In genomic region chr19:44925114-44925891, GRCh38 we compare ENCODE assay signal across 7 cellular contexts.
A peak's percentile ranks its signal among the peaks of the same experiment; 100 is the strongest.
DNase-seq lines count a peak whose midpoint lies in the region; ATAC-seq lines count a peak whose summit lies in the region.
"Had no signal": no experiment of that assay in that cellular context is flagged by ENCODE, and none has a peak within 500 bp of the region (broad histone marks: within the 10 kb centered on the region; RNA-seq: fewer than 3 reads in every experiment).

No MANE protein-coding gene starts in this region.

- H3K4me3 Mint-ChIP-seq in dendritic cell treated with granulocyte-macrophage colony-stimulating factor and Interleukin-4, amounts not matched to agents 40 ng/mL and 50 ng/mL, for 4 days = peak overlapping the region; percentile 30
- H3K4me3 Mint-ChIP-seq: activated naive CD4-positive, alpha-beta T cell treated with anti-CD3 and anti-CD28 coated beads, Interleukin-2, amount 50 U/mL, for 24 hours had no signal

- ATAC-seq in HG03565 (IDR thresholded peaks at IDR 0.05; ENCODE audit: unreplicated experiment) = no peak

- H3K27me3 Mint-ChIP-seq in dendritic cell treated with granulocyte-macrophage colony-stimulating factor and Interleukin-4, amounts not matched to agents 40 ng/mL and 50 ng/mL, for 4 days = peaks cover 10% of the 10 kb centered on the region

- no peaks in the 10 kb centered on the region for H3K9me3 Mint-ChIP-seq in dendritic cell treated with granulocyte-macrophage colony-stimulating factor and Interleukin-4, amounts not matched to agents 40 ng/mL and 50 ng/mL, for 4 days
- H3K9me3 Mint-ChIP-seq: activated naive CD4-positive, alpha-beta T cell treated with anti-CD3 and anti-CD28 coated beads, Interleukin-2, amount 50 U/mL, for 24 hours had no signal

- DNase-seq in ELR (ENCODE audit: low read depth) (peak; percentile 35), nucleus accumbens (lab: John Stamatoyannopoulos, UW) (peak in 55 of 56 donors; percentile 25 to 94 (median 81)), Kasumi-1 (lab: John Stamatoyannopoulos, UW) (no peak), NCI-H345 treated with DMSO at 0.1 percent for 48 hours (lab: John Stamatoyannopoulos, UW; ENCODE audit: unreplicated experiment) (no peak)

- no peaks in the 10 kb centered on the region for H3K36me3 Mint-ChIP-seq in dendritic cell treated with granulocyte-macrophage colony-stimulating factor and Interleukin-4, amounts not matched to agents 40 ng/mL and 50 ng/mL, for 4 days (ENCODE audit: low read depth)
- H3K36me3 Mint-ChIP-seq: activated naive CD4-positive, alpha-beta T cell treated with anti-CD3 and anti-CD28 coated beads, Interleukin-2, amount 50 U/mL, for 24 hours had no signal

- peaks cover 48% of the 10 kb centered on the region for H3K4me1 Mint-ChIP-seq in dendritic cell treated with granulocyte-macrophage colony-stimulating factor and Interleukin-4, amounts not matched to agents 40 ng/mL and 50 ng/mL, for 4 days (ENCODE audit: low read depth)

- intact Hi-C loops in dendritic cell treated with granulocyte-macrophage colony-stimulating factor and Interleukin-4, amounts not matched to agents 40 ng/mL and 50 ng/mL, for 4 days (cut with micrococcal nuclease) = no loop called here

- H3K27ac Mint-ChIP-seq in dendritic cell treated with granulocyte-macrophage colony-stimulating factor and Interleukin-4, amounts not matched to agents 40 ng/mL and 50 ng/mL, for 4 days = peak overlapping the region; percentile 24
- H3K27ac Mint-ChIP-seq: activated naive CD4-positive, alpha-beta T cell treated with anti-CD3 and anti-CD28 coated beads, Interleukin-2, amount 50 U/mL, for 24 hours had no signal

Comparison
In these comparisons a context has a peak if more than half of its experiments do, and no peak if none do; other contexts are left out.
1. DNase-seq: peak in ELR (single experiment) and nucleus accumbens (55 of 56); none in Kasumi-1 (0 of 2) and NCI-H345 treated with DMSO at 0.1 percent for 48 hours (single experiment).